ENCODE assay signal across 8 cellular contexts in genomic region chr15:55743615-55743978, GRCh38. TPM values are rescaled to one million over a fixed set of nuclear protein-coding genes. Genes with fewer than 3 reads are reported as not detected.
A peak's percentile ranks its signal among the peaks of the same experiment; 100 is the strongest.
DNase-seq lines count a peak whose midpoint lies in the region; ATAC-seq and TF ChIP-seq lines count a peak whose summit lies in the region.
"Had no signal": no experiment of that assay in that cellular context is flagged by ENCODE, and none has a peak within 500 bp of the region (broad histone marks: within the 10 kb centered on the region; RNA-seq: fewer than 3 reads in every experiment).

No MANE protein-coding gene starts in this region.

- no peak for TF ChIP-seq CTCF in WI38 (IDR thresholded peaks at IDR 0.05; ENCODE audit: low read depth, low read length)

- intact Hi-C loops in head of caudate nucleus (cut with DNase I) = no loop called here

- H3K27me3 ChIP-seq in GM23248 (replicated peaks; ENCODE audit: insufficient read depth) (peaks cover 58% of the 10 kb centered on the region), skeletal muscle tissue (ENCODE audit: control insufficient read depth in 3 of 3, insufficient read depth in 3 of 3, low read length in 3 of 3) (peaks cover 0 to 10% (median 0%) of the 10 kb centered on the region in 3 donors)

- no peak for DNase-seq in GM23248
- no peak for DNase-seq in SW480 (ENCODE audit: low spot score)
- no peak for DNase-seq in head of caudate nucleus
- DNase-seq: Karpas-422 had no signal

- H3K36me3 ChIP-seq in GM23248 (ENCODE audit: low read depth) (no peaks in the 10 kb centered on the region), skeletal muscle tissue (ENCODE audit: control insufficient read depth in 3 of 3, insufficient read depth in 3 of 3, low read length in 3 of 3) (peaks cover 0 to 2% (median 0%) of the 10 kb centered on the region in 3 donors)

- H3K4me3 ChIP-seq in GM23248 (no peak overlapping the region), WI38 (ENCODE audit: low read depth, low read length) (peak overlapping the region; percentile 71), iPS-11a (ENCODE audit: low read depth, low read length) (peak overlapping the region; percentile 56), skeletal muscle tissue (ENCODE audit: low read length in 3 of 3) (peak overlapping the region; percentile 76 to 82 (median 80))

- H3K27ac ChIP-seq in GM23248 (no peak overlapping the region), skeletal muscle tissue (ENCODE audit: low read depth, low read length) (no peak overlapping the region)

- 6% methylated on average over 9 of the region's 9 CpGs for WGBS in GM23248 (ENCODE audit: low coverage in 1 of 2, low lambda C conversion rate in 2 of 2, missing lambda C conversion rate in 2 of 2), 2 experiments

- 0 out of 2 replicates have a peak overlapping the region, but pooled peaks have one; percentile 13 for H2AFZ ChIP-seq in GM23248

- in situ Hi-C loops in GM23248 (cut with MboI) = no loop called here

- H3K9ac ChIP-seq in GM23248 (no peak overlapping the region), skeletal muscle tissue (ENCODE audit: low read depth in 1 of 3, low read length in 3 of 3) (peak overlapping the region; percentile 20 to 81 (median 71))

- no peaks in the 10 kb centered on the region for H3K79me2 ChIP-seq in GM23248 (ENCODE audit: insufficient read depth)

- H3K4me1 ChIP-seq in GM23248 (ENCODE audit: insufficient read depth) (peaks cover 6% of the 10 kb centered on the region; the same call in 1 of the 2 replicates), skeletal muscle tissue (ENCODE audit: control insufficient read depth in 3 of 3, insufficient read depth in 3 of 3, low read length in 3 of 3) (peaks cover 9 to 12% (median 11%) of the 10 kb centered on the region in 3 donors)

- H3K9me2 ChIP-seq in GM23248 (ENCODE audit: insufficient read depth) = no peaks in the 10 kb centered on the region

- no peak overlapping the region for H3K4me2 ChIP-seq in GM23248 (ENCODE audit: unreplicated experiment)

- no peaks in the 10 kb centered on the region for H4K20me1 ChIP-seq in GM23248 (ENCODE audit: insufficient read depth)

- no peaks in the 10 kb centered on the region for H3F3A ChIP-seq in GM23248 (ENCODE audit: insufficient read depth)

- H3K9me3 ChIP-seq in GM23248 (ENCODE audit: low read depth) (no peaks in the 10 kb centered on the region), skeletal muscle tissue (ENCODE audit: control insufficient read depth in 3 of 3, low read length in 3 of 3) (no peaks in the 10 kb centered on the region)

- no peak for ATAC-seq in GM19467 (IDR thresholded peaks at IDR 0.05; ENCODE audit: unreplicated experiment)

RNA-seq across cellular contexts. Expression of gene PRTG, which starts 0.6 kb away (rescaled TPM):
- under 0.01 TPM in 1 of 2 replicates, not detected in the other for total RNA-seq in GM23248 (2014; rRNA removed; shearing (Covaris generic))
- not detected in 2 replicates for polyA plus RNA-seq in GM23248 (2016; fragmentation: Nextera tagmentation; extraction: Ambion mirVana)
- 4.7 TPM for total RNA-seq in skeletal muscle tissue
